Comparison of ENCODE assay signal across 21 cellular contexts in genomic region chr14:97916100-97916499, GRCh38.
DNase-seq lines count a peak whose midpoint lies in the region; ATAC-seq, FAIRE-seq and TF ChIP-seq lines count a peak whose summit lies in the region.
"Had no signal": no experiment of that assay in that cellular context is flagged by ENCODE, and none has a peak within 500 bp of the region (broad histone marks: within the 10 kb centered on the region; RNA-seq: fewer than 3 reads in every experiment).

No MANE protein-coding gene starts in this region.

- H3K4me1 ChIP-seq in keratinocyte (ENCODE audit: control insufficient read depth, extremely low read depth, insufficient read depth, low read length) = peaks cover 22% of the 10 kb centered on the region
- H3K4me1 ChIP-seq: BLaER1 had no signal

- no peak overlapping the region for H2AFZ ChIP-seq in keratinocyte (ENCODE audit: control insufficient read depth, low read length)
- H2AFZ ChIP-seq: PC-9 had no signal

- intact Hi-C loops in Right ventricle myocardium inferior (cut with DNase I) (no loop called here), left ventricle myocardium superior (cut with micrococcal nuclease) (no loop called here)

- no peaks in the 10 kb centered on the region for H3K36me3 ChIP-seq in keratinocyte (ENCODE audit: control insufficient read depth in 2 of 2, extremely low read depth in 1 of 2, insufficient read depth in 2 of 2, low read length in 2 of 2)
- H3K36me3 ChIP-seq: BLaER1 had no signal

- H3K36me3 Mint-ChIP-seq in activated T-cell treated with anti-CD3 and anti-CD28 coated beads, Interleukin-2, amount 50 U/mL, for 72 hours (ENCODE audit: insufficient read depth in 2 of 2) = peaks cover 0 to 2% of the 10 kb centered on the region in 2 donors
- H3K36me3 Mint-ChIP-seq in activated T-cell treated with anti-CD3 and anti-CD28 coated beads, Interleukin-2, amount 50 U/mL, for 4 hours (ENCODE audit: insufficient read depth) = no peaks in the 10 kb centered on the region
- H3K36me3 Mint-ChIP-seq in activated naive CD8-positive, alpha-beta T cell treated with anti-CD3 and anti-CD28 coated beads, Interleukin-2, amount 50 U/mL, for 24 hours (ENCODE audit: low read depth) = no peaks in the 10 kb centered on the region
- H3K36me3 Mint-ChIP-seq: CD4-positive, CD25-positive, alpha-beta regulatory T cell had no signal

- H3K9me1 ChIP-seq in keratinocyte (ENCODE audit: control insufficient read depth, extremely low read depth, insufficient read depth, low read length) = no peaks in the 10 kb centered on the region

- peak overlapping the region; percentile 39 for H3K27ac ChIP-seq in keratinocyte (ENCODE audit: control insufficient read depth, insufficient read depth, low read length)
- H3K27ac ChIP-seq: BLaER1, PC-9 had no signal

- DNase-seq in activated T-cell treated with anti-CD3 and anti-CD28 coated beads, Interleukin-2, amount 50 U/mL, for 72 hours = no peak
- DNase-seq in activated T-cell treated with anti-CD3 and anti-CD28 coated beads, Interleukin-2, amount 50 U/mL, for 4 hours = no peak
- DNase-seq in Right ventricle myocardium inferior (ENCODE audit: missing footprints) = peak; percentile 45
- DNase-seq in left ventricle myocardium superior = no peak
- DNase-seq in activated naive CD8-positive, alpha-beta T cell treated with anti-CD3 and anti-CD28 coated beads, Interleukin-2, amount 50 U/mL, for 24 hours = no peak
- peak; percentile 69 for DNase-seq in keratinocyte (ENCODE audit: low read depth, low spot score)
- no peak for DNase-seq in foreskin fibroblast
- no peak for DNase-seq in GM19238 (ENCODE audit: insufficient read length, low spot score)
- DNase-seq: CD4-positive, CD25-positive, alpha-beta regulatory T cell; NCI-H1092; NCI-H1417 treated with DMSO at 0.1 percent for 48 hours; NCI-H1694 treated with DMSO at 0.1 percent for 48 hours; NCI-H2081; NCI-H2227 treated with DMSO at 0.1 percent for 48 hours; NCI-H526 treated with DMSO at 0.1 percent for 48 hours; PC-9; Right ventricle myocardium superior had no signal

- H3K4me2 ChIP-seq in keratinocyte (ENCODE audit: control insufficient read depth, extremely low read depth, insufficient read depth, low read depth, low read length) = peak overlapping the region; percentile 22
- H3K4me2 ChIP-seq: BLaER1, PC-9 had no signal

- H3K4me3 ChIP-seq in keratinocyte (ENCODE audit: control insufficient read depth in 2 of 3, extremely low read depth in 1 of 3, insufficient read depth in 2 of 3, low read depth in 1 of 3, low read length in 3 of 3) (no peak overlapping the region), foreskin fibroblast (ENCODE audit: low read depth in 1 of 2, low read length in 2 of 2) (no peak overlapping the region)
- H3K4me3 ChIP-seq: BLaER1, PC-9 had no signal

- no peaks in the 10 kb centered on the region for H3K9me3 ChIP-seq in keratinocyte (ENCODE audit: control insufficient read depth, low read depth, low read length)
- H3K9me3 ChIP-seq: BLaER1 had no signal

- no peaks in the 10 kb centered on the region for H3K9me3 Mint-ChIP-seq in activated T-cell treated with anti-CD3 and anti-CD28 coated beads, Interleukin-2, amount 50 U/mL, for 72 hours
- H3K9me3 Mint-ChIP-seq in activated T-cell treated with anti-CD3 and anti-CD28 coated beads, Interleukin-2, amount 50 U/mL, for 4 hours = no peaks in the 10 kb centered on the region
- no peaks in the 10 kb centered on the region for H3K9me3 Mint-ChIP-seq in activated naive CD8-positive, alpha-beta T cell treated with anti-CD3 and anti-CD28 coated beads, Interleukin-2, amount 50 U/mL, for 24 hours

- no peaks in the 10 kb centered on the region for H3K27me3 ChIP-seq in keratinocyte (ENCODE audit: control insufficient read depth, extremely low read depth, insufficient read depth, low read length)
- H3K27me3 ChIP-seq: BLaER1 had no signal

- no peaks in the 10 kb centered on the region for H4K20me1 ChIP-seq in keratinocyte (ENCODE audit: control insufficient read depth, extremely low read depth, insufficient read depth, low read length)
- H4K20me1 ChIP-seq: BLaER1 had no signal

- H3K4me1 Mint-ChIP-seq in activated T-cell treated with anti-CD3 and anti-CD28 coated beads, Interleukin-2, amount 50 U/mL, for 72 hours (ENCODE audit: low read depth) = peaks cover 21% of the 10 kb centered on the region
- peaks cover 13% of the 10 kb centered on the region for H3K4me1 Mint-ChIP-seq in activated T-cell treated with anti-CD3 and anti-CD28 coated beads, Interleukin-2, amount 50 U/mL, for 4 hours (ENCODE audit: low read depth)
- peaks cover 21% of the 10 kb centered on the region for H3K4me1 Mint-ChIP-seq in activated naive CD8-positive, alpha-beta T cell treated with anti-CD3 and anti-CD28 coated beads, Interleukin-2, amount 50 U/mL, for 24 hours

- H3K9ac ChIP-seq in keratinocyte (ENCODE audit: control insufficient read depth, extremely low read depth, insufficient read depth, low read length) = no peak overlapping the region
- H3K9ac ChIP-seq: BLaER1 had no signal

- H3K4me3 Mint-ChIP-seq in activated T-cell treated with anti-CD3 and anti-CD28 coated beads, Interleukin-2, amount 50 U/mL, for 72 hours = no peak overlapping the region
- no peak overlapping the region for H3K4me3 Mint-ChIP-seq in activated T-cell treated with anti-CD3 and anti-CD28 coated beads, Interleukin-2, amount 50 U/mL, for 4 hours
- no peak overlapping the region for H3K4me3 Mint-ChIP-seq in activated naive CD8-positive, alpha-beta T cell treated with anti-CD3 and anti-CD28 coated beads, Interleukin-2, amount 50 U/mL, for 24 hours
- H3K4me3 Mint-ChIP-seq: CD4-positive, CD25-positive, alpha-beta regulatory T cell had no signal

- H3K27ac Mint-ChIP-seq in activated T-cell treated with anti-CD3 and anti-CD28 coated beads, Interleukin-2, amount 50 U/mL, for 72 hours = no peak overlapping the region
- H3K27ac Mint-ChIP-seq in activated naive CD8-positive, alpha-beta T cell treated with anti-CD3 and anti-CD28 coated beads, Interleukin-2, amount 50 U/mL, for 24 hours = peak overlapping the region; percentile 73

- peak; percentile 95 for FAIRE-seq in keratinocyte (lab: Jason Lieb, UNC)
- FAIRE-seq: A204.1, D721Med, H54 had no signal

- no peaks in the 10 kb centered on the region for H3K79me2 ChIP-seq in keratinocyte (ENCODE audit: control insufficient read depth, insufficient read depth, low read length)

- H3K27me3 Mint-ChIP-seq in activated T-cell treated with anti-CD3 and anti-CD28 coated beads, Interleukin-2, amount 50 U/mL, for 72 hours (ENCODE audit: low read depth) = no peaks in the 10 kb centered on the region
- H3K27me3 Mint-ChIP-seq in activated T-cell treated with anti-CD3 and anti-CD28 coated beads, Interleukin-2, amount 50 U/mL, for 4 hours (ENCODE audit: low read depth) = no peaks in the 10 kb centered on the region
- no peaks in the 10 kb centered on the region for H3K27me3 Mint-ChIP-seq in activated naive CD8-positive, alpha-beta T cell treated with anti-CD3 and anti-CD28 coated beads, Interleukin-2, amount 50 U/mL, for 24 hours

- peak; percentile 36 to 56 for ATAC-seq in activated T-cell treated with anti-CD3 and anti-CD28 coated beads, Interleukin-2, amount 50 U/mL, for 72 hours (replicated peaks in 1 of 2)
- no peak for ATAC-seq in activated T-cell treated with anti-CD3 and anti-CD28 coated beads, Interleukin-2, amount 50 U/mL, for 4 hours
- no peak for ATAC-seq in Right ventricle myocardium inferior
- ATAC-seq in left ventricle myocardium superior = no peak
- ATAC-seq in activated naive CD8-positive, alpha-beta T cell treated with anti-CD3 and anti-CD28 coated beads, Interleukin-2, amount 50 U/mL, for 24 hours = peak; percentile 64

- dilution Hi-C loops in keratinocyte (cut with MboI; ENCODE audit: extremely low pct_ligation_motif_present, low sequenced_read_pairs) = no loop called here

- TF ChIP-seq CTCF in keratinocyte (optimal IDR thresholded peaks at IDR 0.05 in 1 of 3, IDR thresholded peaks at IDR 0.05 in 1 of 3, conservative IDR thresholded peaks at IDR 0.05 in 1 of 3; ENCODE audit: extremely low read depth in 1 of 3, insufficient read depth in 2 of 3, low read length in 3 of 3) = no peak
- no peak for TF ChIP-seq CTCF in foreskin fibroblast (IDR thresholded peaks at IDR 0.05; ENCODE audit: low read depth, low read length)

Comparison
In these comparisons a context has a peak if more than half of its experiments do, and no peak if none do; other contexts are left out.
1. ATAC-seq: peak in activated T-cell treated with anti-CD3 and anti-CD28 coated beads, Interleukin-2, amount 50 U/mL, for 72 hours (2 of 2) and activated naive CD8-positive, alpha-beta T cell treated with anti-CD3 and anti-CD28 coated beads, Interleukin-2, amount 50 U/mL, for 24 hours (single experiment); none in activated T-cell treated with anti-CD3 and anti-CD28 coated beads, Interleukin-2, amount 50 U/mL, for 4 hours (0 of 2), Right ventricle myocardium inferior (single experiment) and left ventricle myocardium superior (single experiment).
2. DNase-seq: peak in Right ventricle myocardium inferior (single experiment) and keratinocyte (single experiment); none in activated T-cell treated with anti-CD3 and anti-CD28 coated beads, Interleukin-2, amount 50 U/mL, for 72 hours (0 of 2), activated T-cell treated with anti-CD3 and anti-CD28 coated beads, Interleukin-2, amount 50 U/mL, for 4 hours (single experiment), left ventricle myocardium superior (single experiment), activated naive CD8-positive, alpha-beta T cell treated with anti-CD3 and anti-CD28 coated beads, Interleukin-2, amount 50 U/mL, for 24 hours (single experiment), foreskin fibroblast (0 of 2) and GM19238 (single experiment).